In the genomic region with DNA sequence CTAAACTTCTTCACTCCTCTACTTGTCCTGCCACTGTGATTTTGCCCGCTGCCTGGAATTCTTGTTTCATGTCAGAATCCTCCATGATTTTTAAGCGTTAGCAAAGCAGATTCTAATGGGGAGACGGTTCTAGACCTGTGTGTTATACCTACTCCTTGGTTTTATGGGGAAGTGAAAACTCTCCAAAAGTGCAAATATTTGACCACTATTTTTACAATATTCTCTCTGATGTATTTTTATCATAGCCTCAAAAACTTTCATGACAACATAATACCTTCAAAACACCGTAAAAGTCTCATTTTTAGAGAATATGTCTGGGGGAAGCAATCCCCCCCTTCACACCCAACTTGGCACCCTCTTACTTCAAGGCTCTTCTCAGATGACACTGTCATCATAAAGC, we compare ENCODE assay signal across 20 cellular contexts. TPM values are rescaled to one million over a fixed set of nuclear protein-coding genes. Genes with fewer than 3 reads are reported as not detected.
DNase-seq lines count a peak whose midpoint lies in the region; ATAC-seq, FAIRE-seq and TF ChIP-seq lines count a peak whose summit lies in the region.
"Had no signal": no experiment of that assay in that cellular context is flagged by ENCODE, and none has a peak within 500 bp of the region (broad histone marks: within the 10 kb centered on the region; RNA-seq: fewer than 3 reads in every experiment).

No MANE protein-coding gene starts in this region.

- peaks cover 5% of the 10 kb centered on the region; the same call in 1 of the 2 replicates for H3F3A ChIP-seq in MM.1S (ENCODE audit: insufficient read depth, low read length)
- peaks cover 20% of the 10 kb centered on the region for H3F3A ChIP-seq in neural progenitor cell (ENCODE audit: low read depth)

- H3K4me1 ChIP-seq in MM.1S (ENCODE audit: low read length) (peaks cover 33% of the 10 kb centered on the region), neural progenitor cell (peaks cover 27% of the 10 kb centered on the region)
- H3K4me1 ChIP-seq: A549, SJSA1 had no signal

- H3K4me2 ChIP-seq in MM.1S (ENCODE audit: low read depth, low read length) (peak overlapping the region; percentile 19; the same call in 1 of the 2 replicates), neural progenitor cell (peak overlapping the region; percentile 72)
- H3K4me2 ChIP-seq: A549 had no signal

- no peaks in the 10 kb centered on the region for H3K9me3 ChIP-seq in MM.1S (replicated peaks; ENCODE audit: insufficient read depth, low read length)
- H3K9me3 ChIP-seq in neural progenitor cell (ENCODE audit: low read depth), result no peaks in the 10 kb centered on the region
- H3K9me3 ChIP-seq: A549; BLaER1 treated with 17β-estradiol and CSF1 and Interleukin-3, amounts not matched to agents 10 nM and 100 nM; SJSA1 had no signal

- H3K27ac ChIP-seq in MM.1S (ENCODE audit: low read length), result no peak overlapping the region
- no peak overlapping the region for H3K27ac ChIP-seq in neural progenitor cell
- H3K27ac ChIP-seq: A549; BLaER1 treated with 17β-estradiol and CSF1 and Interleukin-3, amounts not matched to agents 10 nM and 100 nM; GM23248; SJSA1 had no signal

- peaks cover 20% of the 10 kb centered on the region for H3K4me1 Mint-ChIP-seq in neural progenitor cell
- peaks cover 12% of the 10 kb centered on the region for H3K4me1 Mint-ChIP-seq in stimulated activated naive CD8-positive, alpha-beta T cell treated with anti-CD3 and anti-CD28 coated beads, Interleukin-15, amount 100 ng/mL, for 72 hours

- no peak for FAIRE-seq in GM12891 (lab: Jason Lieb, UNC)
- FAIRE-seq: A549, D721Med had no signal

- H3K4me3 Mint-ChIP-seq in neural progenitor cell, result no peak overlapping the region
- H3K4me3 Mint-ChIP-seq in stimulated activated naive CD8-positive, alpha-beta T cell treated with anti-CD3 and anti-CD28 coated beads, Interleukin-15, amount 100 ng/mL, for 72 hours, result no peak overlapping the region
- H3K4me3 Mint-ChIP-seq: CD8-positive, alpha-beta T cell; T-helper 1 cell treated with Interleukin-12 subunit alpha and Interleukin-12 subunit beta and Interleukin-4 antibody, amounts not matched to agents 30 μg/mL and 1 μg/mL, for 36 hours had no signal

- ATAC-seq in GM19328 (IDR thresholded peaks at IDR 0.05; ENCODE audit: unreplicated experiment) (peak; percentile 58), HG02938 (IDR thresholded peaks at IDR 0.05; ENCODE audit: unreplicated experiment) (no peak)
- ATAC-seq in stimulated activated naive CD8-positive, alpha-beta T cell treated with anti-CD3 and anti-CD28 coated beads, Interleukin-15, amount 100 ng/mL, for 72 hours, result no peak
- no peak for ATAC-seq in activated naive CD4-positive, alpha-beta T cell treated with anti-CD3 and anti-CD28 coated beads, Interleukin-2, amount 50 U/mL, for 72 hours
- ATAC-seq: A549; CD8-positive, alpha-beta T cell had no signal

- TF ChIP-seq POLR2A in GM12891 (IDR thresholded peaks at IDR 0.05; ENCODE audit: low read depth, low read length), result no peak

- H4K20me1 ChIP-seq in MM.1S (ENCODE audit: insufficient read depth, low read length) (no peaks in the 10 kb centered on the region), neural progenitor cell (ENCODE audit: low read depth) (peaks cover 11% of the 10 kb centered on the region)
- H4K20me1 ChIP-seq: BLaER1 treated with 17β-estradiol and CSF1 and Interleukin-3, amounts not matched to agents 10 nM and 100 nM had no signal

- H3K79me2 ChIP-seq in MM.1S (ENCODE audit: low read length) (no peaks in the 10 kb centered on the region), neural progenitor cell (ENCODE audit: low read depth) (no peaks in the 10 kb centered on the region)

- H3K9me2 ChIP-seq in MM.1S (replicated peaks; ENCODE audit: insufficient read depth, low read length), result no peaks in the 10 kb centered on the region

- no peaks in the 10 kb centered on the region for H3K36me3 ChIP-seq in MM.1S (replicated peaks; ENCODE audit: insufficient read depth, low read length)
- no peaks in the 10 kb centered on the region for H3K36me3 ChIP-seq in neural progenitor cell
- H3K36me3 ChIP-seq: BLaER1 treated with 17β-estradiol and CSF1 and Interleukin-3, amounts not matched to agents 10 nM and 100 nM; SJSA1 had no signal

- peaks cover 27% of the 10 kb centered on the region for H3K27me3 Mint-ChIP-seq in neural progenitor cell (ENCODE audit: insufficient read depth, low read depth)
- H3K27me3 Mint-ChIP-seq in stimulated activated naive CD8-positive, alpha-beta T cell treated with anti-CD3 and anti-CD28 coated beads, Interleukin-15, amount 100 ng/mL, for 72 hours, result no peaks in the 10 kb centered on the region

- H3K9ac ChIP-seq in MM.1S (ENCODE audit: low read length) (no peak overlapping the region), neural progenitor cell (no peak overlapping the region)
- H3K9ac ChIP-seq: BLaER1 treated with 17β-estradiol and CSF1 and Interleukin-3, amounts not matched to agents 10 nM and 100 nM; GM23248 had no signal

- H3K27ac Mint-ChIP-seq in neural progenitor cell, result no peak overlapping the region
- no peak overlapping the region for H3K27ac Mint-ChIP-seq in stimulated activated naive CD8-positive, alpha-beta T cell treated with anti-CD3 and anti-CD28 coated beads, Interleukin-15, amount 100 ng/mL, for 72 hours
- no peak overlapping the region for H3K27ac Mint-ChIP-seq in activated naive CD4-positive, alpha-beta T cell treated with anti-CD3 and anti-CD28 coated beads, Interleukin-2, amount 50 U/mL, for 72 hours
- H3K27ac Mint-ChIP-seq: CD8-positive, alpha-beta T cell; T-helper 1 cell treated with Interleukin-12 subunit alpha and Interleukin-12 subunit beta and Interleukin-4 antibody, amounts not matched to agents 30 μg/mL and 1 μg/mL, for 36 hours had no signal

- H3K4me3 ChIP-seq in MM.1S (ENCODE audit: low read length), result no peak overlapping the region
- peak overlapping the region; percentile 32 for H3K4me3 ChIP-seq in neural progenitor cell
- H3K4me3 ChIP-seq: A549; BLaER1 treated with 17β-estradiol and CSF1 and Interleukin-3, amounts not matched to agents 10 nM and 100 nM; GM23248; SJSA1 had no signal

- H2AFZ ChIP-seq in MM.1S (ENCODE audit: low read length) (no peak overlapping the region), neural progenitor cell (replicated peaks) (no peak overlapping the region)
- H2AFZ ChIP-seq: GM23248 had no signal

- TF ChIP-seq CTCF in MM.1S (IDR thresholded peaks at IDR 0.05; ENCODE audit: low read length) (no peak), neural progenitor cell (IDR thresholded peaks at IDR 0.05) (no peak)

- H3K9me3 Mint-ChIP-seq in neural progenitor cell, result peaks cover 3% of the 10 kb centered on the region
- H3K9me3 Mint-ChIP-seq in stimulated activated naive CD8-positive, alpha-beta T cell treated with anti-CD3 and anti-CD28 coated beads, Interleukin-15, amount 100 ng/mL, for 72 hours, result no peaks in the 10 kb centered on the region
- peaks cover 0 to 9% of the 10 kb centered on the region in 2 donors for H3K9me3 Mint-ChIP-seq in activated naive CD4-positive, alpha-beta T cell treated with anti-CD3 and anti-CD28 coated beads, Interleukin-2, amount 50 U/mL, for 72 hours
- H3K9me3 Mint-ChIP-seq: CD8-positive, alpha-beta T cell had no signal

- H3K27me3 ChIP-seq in MM.1S (replicated peaks; ENCODE audit: insufficient read depth, low read length) (no peaks in the 10 kb centered on the region), neural progenitor cell (peaks cover 29% of the 10 kb centered on the region)
- H3K27me3 ChIP-seq: BLaER1 treated with 17β-estradiol and CSF1 and Interleukin-3, amounts not matched to agents 10 nM and 100 nM; SJSA1 had no signal

- DNase-seq in GM12891 (ENCODE audit: insufficient read length, low spot score) (no peak), MM.1S (no peak), neural progenitor cell (ENCODE audit: low spot score) (no peak)
- no peak for DNase-seq in stimulated activated naive CD8-positive, alpha-beta T cell treated with anti-CD3 and anti-CD28 coated beads, Interleukin-15, amount 100 ng/mL, for 72 hours
- no peak for DNase-seq in activated naive CD4-positive, alpha-beta T cell treated with anti-CD3 and anti-CD28 coated beads, Interleukin-2, amount 50 U/mL, for 72 hours (ENCODE audit: low spot score in 2 of 2)
- DNase-seq: CD8-positive, alpha-beta T cell; DMS79; GM23248; HCEC 1CT; NCI-H1105; NCI-H1694 treated with DMSO at 0.1 percent for 48 hours; NCI-H510A; NCI-H748 treated with DMSO at 0.1 percent for 48 hours had no signal

- peaks cover 2% of the 10 kb centered on the region for H3K36me3 Mint-ChIP-seq in neural progenitor cell
- peaks cover 0 to 5% of the 10 kb centered on the region in 2 donors for H3K36me3 Mint-ChIP-seq in activated naive CD4-positive, alpha-beta T cell treated with anti-CD3 and anti-CD28 coated beads, Interleukin-2, amount 50 U/mL, for 72 hours
- H3K36me3 Mint-ChIP-seq: CD8-positive, alpha-beta T cell had no signal

TF ChIP-seq in GM12891, 5 proteins besides CTCF, POLR2A, EP300 and RAD21:
- TF ChIP-seq POU2F2 (IDR thresholded peaks at IDR 0.05; ENCODE audit: low read depth, low read length), result no peak
- peak; percentile 80 for TF ChIP-seq SPI1 (IDR thresholded peaks at IDR 0.05; ENCODE audit: low read depth, low read length)
- TF ChIP-seq POLR2AphosphoS5 (IDR thresholded peaks at IDR 0.05; ENCODE audit: low read depth, low read length), result no peak
TF ChIP-seq in GM12891: peak in this region for 1.

RNA-seq across cellular contexts. Expression of a gene that starts 12.9 kb away (rescaled TPM):
- polyA plus RNA-seq in GM12891 (2012; ENCODE audit: low read depth, missing spikeins), result 2.0 TPM
- total RNA-seq in neural progenitor cell (ENCODE audit: low replicate concordance), result 33.1 and 49.9 TPM in 2 replicates
- total RNA-seq in activated naive CD4-positive, alpha-beta T cell treated with anti-CD3 and anti-CD28 coated beads, Interleukin-2, amount 50 U/mL, for 72 hours, result 10 to 100 TPM; 18.6 to 20.2 TPM
